In the genomic region with DNA sequence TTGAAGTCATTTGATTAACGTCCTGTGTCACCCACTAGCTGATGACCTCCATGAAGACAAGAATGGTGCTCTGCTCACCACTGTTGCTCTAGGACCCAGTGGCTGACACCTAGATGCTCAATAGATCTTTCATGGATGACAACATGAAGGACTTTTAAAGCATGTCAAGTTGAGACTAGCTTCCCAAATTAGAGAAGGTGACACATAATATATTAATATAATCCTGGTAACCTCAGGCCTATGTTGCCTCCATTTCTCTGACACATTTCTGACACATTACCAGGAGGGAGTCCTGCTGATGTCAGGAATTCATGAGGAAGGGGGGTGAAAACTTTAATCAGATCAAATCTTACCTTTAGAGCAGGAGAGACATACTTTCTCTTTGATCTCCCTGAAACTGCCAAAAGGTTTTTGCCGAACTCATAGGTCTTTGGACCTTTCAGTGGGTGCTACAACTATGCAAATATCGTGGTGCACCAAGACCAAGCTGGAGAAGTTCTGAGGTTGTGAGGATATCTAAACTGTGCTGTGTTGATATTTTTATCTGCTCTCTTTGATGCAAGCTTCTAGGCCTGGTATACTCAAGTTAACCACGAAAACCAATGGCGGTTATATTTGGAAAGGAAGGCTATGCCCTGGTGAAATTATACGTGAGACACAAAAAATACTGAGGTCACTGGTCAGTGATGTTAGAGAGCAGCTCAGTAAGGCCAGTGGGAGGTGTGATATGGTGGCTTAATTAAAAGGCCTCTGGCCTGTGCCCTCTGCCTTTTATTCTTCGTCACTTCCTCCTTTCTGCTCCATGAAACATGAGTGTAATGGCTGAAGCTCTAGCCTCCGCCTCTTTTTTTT, we compare ENCODE assay signal across 1 cellular context.
A peak's percentile ranks its signal among the peaks of the same experiment; 100 is the strongest.
TF ChIP-seq lines count a peak whose summit lies in the region.

No MANE protein-coding gene starts in this region.

TF ChIP-seq in GM12878, 131 proteins besides CTCF, POLR2A, EP300 and RAD21 (continued from another document and continues in another):
- TF ChIP-seq YY1 (IDR thresholded peaks at IDR 0.05; ENCODE audit: low read depth, low read length), result 0 out of 2 replicates have a peak, but pooled peaks have one; percentile 64
- no peak for TF ChIP-seq SIX5 (IDR thresholded peaks at IDR 0.05; ENCODE audit: low read depth, low read length, severe bottlenecking)
- TF ChIP-seq, protein P1, sequence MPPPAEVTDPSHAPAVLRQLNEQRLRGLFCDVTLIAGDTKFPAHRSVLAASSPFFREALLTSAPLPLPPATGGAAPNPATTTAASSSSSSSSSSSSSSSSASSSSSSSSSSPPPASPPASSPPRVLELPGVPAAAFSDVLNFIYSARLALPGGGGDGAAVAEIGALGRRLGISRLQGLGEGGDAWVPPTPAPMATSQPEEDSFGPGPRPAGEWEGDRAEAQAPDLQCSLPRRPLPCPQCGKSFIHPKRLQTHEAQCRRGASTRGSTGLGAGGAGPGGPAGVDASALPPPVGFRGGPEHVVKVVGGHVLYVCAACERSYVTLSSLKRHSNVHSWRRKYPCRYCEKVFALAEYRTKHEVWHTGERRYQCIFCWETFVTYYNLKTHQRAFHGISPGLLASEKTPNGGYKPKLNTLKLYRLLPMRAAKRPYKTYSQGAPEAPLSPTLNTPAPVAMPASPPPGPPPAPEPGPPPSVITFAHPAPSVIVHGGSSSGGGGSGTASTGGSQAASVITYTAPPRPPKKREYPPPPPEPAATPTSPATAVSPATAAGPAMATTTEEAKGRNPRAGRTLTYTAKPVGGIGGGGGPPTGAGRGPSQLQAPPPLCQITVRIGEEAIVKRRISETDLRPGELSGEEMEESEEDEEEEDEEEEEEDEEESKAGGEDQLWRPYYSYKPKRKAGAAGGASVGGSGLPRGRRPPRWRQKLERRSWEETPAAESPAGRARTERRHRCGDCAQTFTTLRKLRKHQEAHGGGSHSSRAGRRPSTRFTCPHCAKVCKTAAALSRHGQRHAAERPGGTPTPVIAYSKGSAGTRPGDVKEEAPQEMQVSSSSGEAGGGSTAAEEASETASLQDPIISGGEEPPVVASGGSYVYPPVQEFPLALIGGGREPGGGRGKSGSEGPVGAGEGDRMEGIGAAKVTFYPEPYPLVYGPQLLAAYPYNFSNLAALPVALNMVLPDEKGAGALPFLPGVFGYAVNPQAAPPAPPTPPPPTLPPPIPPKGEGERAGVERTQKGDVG (CRISPR knock-in tag; IDR thresholded peaks at IDR 0.05), result no peak
- TF ChIP-seq RAD51 (IDR thresholded peaks at IDR 0.05), result peak; percentile 77
- TF ChIP-seq SUPT20H (IDR thresholded peaks at IDR 0.05; ENCODE audit: borderline replicate concordance, control insufficient read depth, low read depth, low read length), result no peak
- peak; percentile 95 for TF ChIP-seq MEF2A (IDR thresholded peaks at IDR 0.05; ENCODE audit: insufficient read depth, low read depth, low read length)
- no peak for TF ChIP-seq ZNF274 (IDR thresholded peaks at IDR 0.05; ENCODE audit: insufficient read depth, insufficient read length)
- TF ChIP-seq ZBED1 (IDR thresholded peaks at IDR 0.05; ENCODE audit: borderline replicate concordance), result peak; percentile 70; the same call in 1 of the 2 replicates
- TF ChIP-seq, protein P2, sequence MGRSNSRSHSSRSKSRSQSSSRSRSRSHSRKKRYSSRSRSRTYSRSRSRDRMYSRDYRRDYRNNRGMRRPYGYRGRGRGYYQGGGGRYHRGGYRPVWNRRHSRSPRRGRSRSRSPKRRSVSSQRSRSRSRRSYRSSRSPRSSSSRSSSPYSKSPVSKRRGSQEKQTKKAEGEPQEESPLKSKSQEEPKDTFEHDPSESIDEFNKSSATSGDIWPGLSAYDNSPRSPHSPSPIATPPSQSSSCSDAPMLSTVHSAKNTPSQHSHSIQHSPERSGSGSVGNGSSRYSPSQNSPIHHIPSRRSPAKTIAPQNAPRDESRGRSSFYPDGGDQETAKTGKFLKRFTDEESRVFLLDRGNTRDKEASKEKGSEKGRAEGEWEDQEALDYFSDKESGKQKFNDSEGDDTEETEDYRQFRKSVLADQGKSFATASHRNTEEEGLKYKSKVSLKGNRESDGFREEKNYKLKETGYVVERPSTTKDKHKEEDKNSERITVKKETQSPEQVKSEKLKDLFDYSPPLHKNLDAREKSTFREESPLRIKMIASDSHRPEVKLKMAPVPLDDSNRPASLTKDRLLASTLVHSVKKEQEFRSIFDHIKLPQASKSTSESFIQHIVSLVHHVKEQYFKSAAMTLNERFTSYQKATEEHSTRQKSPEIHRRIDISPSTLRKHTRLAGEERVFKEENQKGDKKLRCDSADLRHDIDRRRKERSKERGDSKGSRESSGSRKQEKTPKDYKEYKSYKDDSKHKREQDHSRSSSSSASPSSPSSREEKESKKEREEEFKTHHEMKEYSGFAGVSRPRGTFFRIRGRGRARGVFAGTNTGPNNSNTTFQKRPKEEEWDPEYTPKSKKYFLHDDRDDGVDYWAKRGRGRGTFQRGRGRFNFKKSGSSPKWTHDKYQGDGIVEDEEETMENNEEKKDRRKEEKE (IDR thresholded peaks at IDR 0.05), result no peak
- peak; percentile 46 for TF ChIP-seq KLF5 (IDR thresholded peaks at IDR 0.05; ENCODE audit: partially characterized antibody)
- no peak for TF ChIP-seq PAX8 (IDR thresholded peaks at IDR 0.05)
- TF ChIP-seq, protein P3, sequence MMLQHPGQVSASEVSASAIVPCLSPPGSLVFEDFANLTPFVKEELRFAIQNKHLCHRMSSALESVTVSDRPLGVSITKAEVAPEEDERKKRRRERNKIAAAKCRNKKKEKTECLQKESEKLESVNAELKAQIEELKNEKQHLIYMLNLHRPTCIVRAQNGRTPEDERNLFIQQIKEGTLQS (IDR thresholded peaks at IDR 0.05; ENCODE audit: borderline replicate concordance, extremely low read depth, low read depth, low read length), result no peak
- TF ChIP-seq YBX1 (IDR thresholded peaks at IDR 0.05), result no peak
- TF ChIP-seq TCF12 (IDR thresholded peaks at IDR 0.05; ENCODE audit: low read depth, low read length), result 0 out of 2 replicates have a peak, but pooled peaks have one; percentile 39
- TF ChIP-seq BHLHE40 (IDR thresholded peaks at IDR 0.05; ENCODE audit: borderline replicate concordance in 1 of 2, low read depth in 2 of 2, low read length in 1 of 2), result peak; percentile 71 to 80; a peak in 3 of 4 replicates
- TF ChIP-seq TARDBP (IDR thresholded peaks at IDR 0.05; ENCODE audit: borderline replicate concordance), result no peak
- peak; percentile 58; the same call in 1 of the 2 replicates for TF ChIP-seq ZNF207 (IDR thresholded peaks at IDR 0.05; ENCODE audit: borderline replicate concordance)
- TF ChIP-seq, protein P4, sequence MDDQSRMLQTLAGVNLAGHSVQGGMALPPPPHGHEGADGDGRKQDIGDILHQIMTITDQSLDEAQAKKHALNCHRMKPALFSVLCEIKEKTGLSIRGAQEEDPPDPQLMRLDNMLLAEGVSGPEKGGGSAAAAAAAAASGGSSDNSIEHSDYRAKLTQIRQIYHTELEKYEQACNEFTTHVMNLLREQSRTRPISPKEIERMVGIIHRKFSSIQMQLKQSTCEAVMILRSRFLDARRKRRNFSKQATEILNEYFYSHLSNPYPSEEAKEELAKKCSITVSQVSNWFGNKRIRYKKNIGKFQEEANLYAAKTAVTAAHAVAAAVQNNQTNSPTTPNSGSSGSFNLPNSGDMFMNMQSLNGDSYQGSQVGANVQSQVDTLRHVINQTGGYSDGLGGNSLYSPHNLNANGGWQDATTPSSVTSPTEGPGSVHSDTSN (IDR thresholded peaks at IDR 0.05; ENCODE audit: insufficient replicate concordance, low read depth, low read length), result no peak
- TF ChIP-seq TCF3 (IDR thresholded peaks at IDR 0.05; ENCODE audit: borderline replicate concordance, insufficient read depth, low read depth, low read length), result no peak
- TF ChIP-seq, protein P5, sequence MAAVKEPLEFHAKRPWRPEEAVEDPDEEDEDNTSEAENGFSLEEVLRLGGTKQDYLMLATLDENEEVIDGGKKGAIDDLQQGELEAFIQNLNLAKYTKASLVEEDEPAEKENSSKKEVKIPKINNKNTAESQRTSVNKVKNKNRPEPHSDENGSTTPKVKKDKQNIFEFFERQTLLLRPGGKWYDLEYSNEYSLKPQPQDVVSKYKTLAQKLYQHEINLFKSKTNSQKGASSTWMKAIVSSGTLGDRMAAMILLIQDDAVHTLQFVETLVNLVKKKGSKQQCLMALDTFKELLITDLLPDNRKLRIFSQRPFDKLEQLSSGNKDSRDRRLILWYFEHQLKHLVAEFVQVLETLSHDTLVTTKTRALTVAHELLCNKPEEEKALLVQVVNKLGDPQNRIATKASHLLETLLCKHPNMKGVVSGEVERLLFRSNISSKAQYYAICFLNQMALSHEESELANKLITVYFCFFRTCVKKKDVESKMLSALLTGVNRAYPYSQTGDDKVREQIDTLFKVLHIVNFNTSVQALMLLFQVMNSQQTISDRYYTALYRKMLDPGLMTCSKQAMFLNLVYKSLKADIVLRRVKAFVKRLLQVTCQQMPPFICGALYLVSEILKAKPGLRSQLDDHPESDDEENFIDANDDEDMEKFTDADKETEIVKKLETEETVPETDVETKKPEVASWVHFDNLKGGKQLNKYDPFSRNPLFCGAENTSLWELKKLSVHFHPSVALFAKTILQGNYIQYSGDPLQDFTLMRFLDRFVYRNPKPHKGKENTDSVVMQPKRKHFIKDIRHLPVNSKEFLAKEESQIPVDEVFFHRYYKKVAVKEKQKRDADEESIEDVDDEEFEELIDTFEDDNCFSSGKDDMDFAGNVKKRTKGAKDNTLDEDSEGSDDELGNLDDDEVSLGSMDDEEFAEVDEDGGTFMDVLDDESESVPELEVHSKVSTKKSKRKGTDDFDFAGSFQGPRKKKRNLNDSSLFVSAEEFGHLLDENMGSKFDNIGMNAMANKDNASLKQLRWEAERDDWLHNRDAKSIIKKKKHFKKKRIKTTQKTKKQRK (IDR thresholded peaks at IDR 0.05; ENCODE audit: low read depth, low read length), result no peak
- TF ChIP-seq MYB (IDR thresholded peaks at IDR 0.05; ENCODE audit: borderline replicate concordance, low read depth, low read length), result no peak
- TF ChIP-seq, protein P6, sequence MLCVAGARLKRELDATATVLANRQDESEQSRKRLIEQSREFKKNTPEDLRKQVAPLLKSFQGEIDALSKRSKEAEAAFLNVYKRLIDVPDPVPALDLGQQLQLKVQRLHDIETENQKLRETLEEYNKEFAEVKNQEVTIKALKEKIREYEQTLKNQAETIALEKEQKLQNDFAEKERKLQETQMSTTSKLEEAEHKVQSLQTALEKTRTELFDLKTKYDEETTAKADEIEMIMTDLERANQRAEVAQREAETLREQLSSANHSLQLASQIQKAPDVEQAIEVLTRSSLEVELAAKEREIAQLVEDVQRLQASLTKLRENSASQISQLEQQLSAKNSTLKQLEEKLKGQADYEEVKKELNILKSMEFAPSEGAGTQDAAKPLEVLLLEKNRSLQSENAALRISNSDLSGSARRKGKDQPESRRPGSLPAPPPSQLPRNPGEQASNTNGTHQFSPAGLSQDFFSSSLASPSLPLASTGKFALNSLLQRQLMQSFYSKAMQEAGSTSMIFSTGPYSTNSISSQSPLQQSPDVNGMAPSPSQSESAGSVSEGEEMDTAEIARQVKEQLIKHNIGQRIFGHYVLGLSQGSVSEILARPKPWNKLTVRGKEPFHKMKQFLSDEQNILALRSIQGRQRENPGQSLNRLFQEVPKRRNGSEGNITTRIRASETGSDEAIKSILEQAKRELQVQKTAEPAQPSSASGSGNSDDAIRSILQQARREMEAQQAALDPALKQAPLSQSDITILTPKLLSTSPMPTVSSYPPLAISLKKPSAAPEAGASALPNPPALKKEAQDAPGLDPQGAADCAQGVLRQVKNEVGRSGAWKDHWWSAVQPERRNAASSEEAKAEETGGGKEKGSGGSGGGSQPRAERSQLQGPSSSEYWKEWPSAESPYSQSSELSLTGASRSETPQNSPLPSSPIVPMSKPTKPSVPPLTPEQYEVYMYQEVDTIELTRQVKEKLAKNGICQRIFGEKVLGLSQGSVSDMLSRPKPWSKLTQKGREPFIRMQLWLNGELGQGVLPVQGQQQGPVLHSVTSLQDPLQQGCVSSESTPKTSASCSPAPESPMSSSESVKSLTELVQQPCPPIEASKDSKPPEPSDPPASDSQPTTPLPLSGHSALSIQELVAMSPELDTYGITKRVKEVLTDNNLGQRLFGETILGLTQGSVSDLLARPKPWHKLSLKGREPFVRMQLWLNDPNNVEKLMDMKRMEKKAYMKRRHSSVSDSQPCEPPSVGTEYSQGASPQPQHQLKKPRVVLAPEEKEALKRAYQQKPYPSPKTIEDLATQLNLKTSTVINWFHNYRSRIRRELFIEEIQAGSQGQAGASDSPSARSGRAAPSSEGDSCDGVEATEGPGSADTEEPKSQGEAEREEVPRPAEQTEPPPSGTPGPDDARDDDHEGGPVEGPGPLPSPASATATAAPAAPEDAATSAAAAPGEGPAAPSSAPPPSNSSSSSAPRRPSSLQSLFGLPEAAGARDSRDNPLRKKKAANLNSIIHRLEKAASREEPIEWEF (IDR thresholded peaks at IDR 0.05; ENCODE audit: insufficient replicate concordance, low read depth, low read length), result no peak
- no peak for TF ChIP-seq NRF1 (conservative IDR thresholded peaks at IDR 0.05; ENCODE audit: low read depth, low read length)
- TF ChIP-seq, protein P7, sequence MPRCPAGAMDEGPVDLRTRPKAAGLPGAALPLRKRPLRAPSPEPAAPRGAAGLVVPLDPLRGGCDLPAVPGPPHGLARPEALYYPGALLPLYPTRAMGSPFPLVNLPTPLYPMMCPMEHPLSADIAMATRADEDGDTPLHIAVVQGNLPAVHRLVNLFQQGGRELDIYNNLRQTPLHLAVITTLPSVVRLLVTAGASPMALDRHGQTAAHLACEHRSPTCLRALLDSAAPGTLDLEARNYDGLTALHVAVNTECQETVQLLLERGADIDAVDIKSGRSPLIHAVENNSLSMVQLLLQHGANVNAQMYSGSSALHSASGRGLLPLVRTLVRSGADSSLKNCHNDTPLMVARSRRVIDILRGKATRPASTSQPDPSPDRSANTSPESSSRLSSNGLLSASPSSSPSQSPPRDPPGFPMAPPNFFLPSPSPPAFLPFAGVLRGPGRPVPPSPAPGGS (IDR thresholded peaks at IDR 0.05; ENCODE audit: borderline replicate concordance, insufficient read depth, low read depth, low read length, poor library complexity, severe bottlenecking), result no peak
- TF ChIP-seq SPI1 (IDR thresholded peaks at IDR 0.05; ENCODE audit: borderline replicate concordance, insufficient read depth, low read depth, low read length), result peak; percentile 75
- TF ChIP-seq, protein P8, sequence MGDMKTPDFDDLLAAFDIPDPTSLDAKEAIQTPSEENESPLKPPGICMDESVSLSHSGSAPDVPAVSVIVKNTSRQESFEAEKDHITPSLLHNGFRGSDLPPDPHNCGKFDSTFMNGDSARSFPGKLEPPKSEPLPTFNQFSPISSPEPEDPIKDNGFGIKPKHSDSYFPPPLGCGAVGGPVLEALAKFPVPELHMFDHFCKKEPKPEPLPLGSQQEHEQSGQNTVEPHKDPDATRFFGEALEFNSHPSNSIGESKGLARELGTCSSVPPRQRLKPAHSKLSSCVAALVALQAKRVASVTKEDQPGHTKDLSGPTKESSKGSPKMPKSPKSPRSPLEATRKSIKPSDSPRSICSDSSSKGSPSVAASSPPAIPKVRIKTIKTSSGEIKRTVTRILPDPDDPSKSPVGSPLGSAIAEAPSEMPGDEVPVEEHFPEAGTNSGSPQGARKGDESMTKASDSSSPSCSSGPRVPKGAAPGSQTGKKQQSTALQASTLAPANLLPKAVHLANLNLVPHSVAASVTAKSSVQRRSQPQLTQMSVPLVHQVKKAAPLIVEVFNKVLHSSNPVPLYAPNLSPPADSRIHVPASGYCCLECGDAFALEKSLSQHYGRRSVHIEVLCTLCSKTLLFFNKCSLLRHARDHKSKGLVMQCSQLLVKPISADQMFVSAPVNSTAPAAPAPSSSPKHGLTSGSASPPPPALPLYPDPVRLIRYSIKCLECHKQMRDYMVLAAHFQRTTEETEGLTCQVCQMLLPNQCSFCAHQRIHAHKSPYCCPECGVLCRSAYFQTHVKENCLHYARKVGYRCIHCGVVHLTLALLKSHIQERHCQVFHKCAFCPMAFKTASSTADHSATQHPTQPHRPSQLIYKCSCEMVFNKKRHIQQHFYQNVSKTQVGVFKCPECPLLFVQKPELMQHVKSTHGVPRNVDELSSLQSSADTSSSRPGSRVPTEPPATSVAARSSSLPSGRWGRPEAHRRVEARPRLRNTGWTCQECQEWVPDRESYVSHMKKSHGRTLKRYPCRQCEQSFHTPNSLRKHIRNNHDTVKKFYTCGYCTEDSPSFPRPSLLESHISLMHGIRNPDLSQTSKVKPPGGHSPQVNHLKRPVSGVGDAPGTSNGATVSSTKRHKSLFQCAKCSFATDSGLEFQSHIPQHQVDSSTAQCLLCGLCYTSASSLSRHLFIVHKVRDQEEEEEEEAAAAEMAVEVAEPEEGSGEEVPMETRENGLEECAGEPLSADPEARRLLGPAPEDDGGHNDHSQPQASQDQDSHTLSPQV (IDR thresholded peaks at IDR 0.05), result no peak
